Comparison of ENCODE assay signal across 24 cellular contexts in the genomic region with DNA sequence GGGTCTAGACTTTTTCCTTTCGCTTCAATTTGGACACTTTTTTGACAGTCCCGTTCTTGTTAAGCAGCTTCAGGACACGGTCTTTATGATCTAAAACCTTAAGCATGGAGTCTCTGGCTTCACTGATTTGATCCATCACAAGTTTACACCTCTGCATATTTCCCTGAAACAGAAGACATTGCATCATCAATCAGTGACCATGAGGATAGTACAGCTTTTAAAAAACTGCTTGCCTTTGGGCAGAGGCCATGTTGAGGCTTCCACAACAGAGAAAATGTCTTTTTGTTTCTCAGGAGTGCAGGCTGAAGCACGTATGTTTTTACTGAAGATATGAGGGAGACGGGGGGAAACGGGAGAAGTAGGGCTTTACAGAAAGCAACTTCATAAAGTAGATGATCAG.
"Had no signal": no experiment of that assay in that cellular context is flagged by ENCODE, and none has a peak within 500 bp of the region (broad histone marks: within the 10 kb centered on the region; RNA-seq: fewer than 3 reads in every experiment).

No MANE protein-coding gene starts in this region.

- H3K27me3 ChIP-seq: ascending aorta, cardiac muscle cell, ovary, sigmoid colon, suprapubic skin, tibial artery, upper lobe of right lung had no signal

- H3K4me3 Mint-ChIP-seq: activated CD4-positive, alpha-beta memory T cell treated with anti-CD3 and anti-CD28 coated beads for 36 hours; activated CD4-positive, alpha-beta T cell treated with anti-CD3 and anti-CD28 coated beads, Interleukin-2, amount 10 ng/mL, durations not matched to agents 24 days and 14 days; activated naive CD8-positive, alpha-beta T cell; brain; effector memory CD8-positive, alpha-beta T cell; stimulated activated effector memory CD8-positive, alpha-beta T cell treated with anti-CD3 and anti-CD28 coated beads, Interleukin-12 subunit alpha, Interleukin-12 subunit beta, amount 100 ng/mL, for 72 hours; T-helper 2 cell treated with Interferon-gamma antibody and Interleukin-4, amounts not matched to agents 5 μg/mL and 100 μg/mL, for 36 hours had no signal

- H3K4me1 ChIP-seq: ascending aorta, sigmoid colon, suprapubic skin, tibial artery, upper lobe of right lung had no signal

- H3K9me3 ChIP-seq: ascending aorta, ovary, sigmoid colon, suprapubic skin, tibial artery, upper lobe of right lung had no signal

- H3K9me3 Mint-ChIP-seq: activated CD4-positive, alpha-beta memory T cell treated with anti-CD3 and anti-CD28 coated beads for 36 hours; activated CD4-positive, alpha-beta T cell treated with anti-CD3 and anti-CD28 coated beads, Interleukin-2, amount 10 ng/mL, durations not matched to agents 24 days and 14 days; brain; effector memory CD8-positive, alpha-beta T cell; stimulated activated effector memory CD8-positive, alpha-beta T cell treated with anti-CD3 and anti-CD28 coated beads, Interleukin-12 subunit alpha, Interleukin-12 subunit beta, amount 100 ng/mL, for 72 hours; T-helper 2 cell treated with Interferon-gamma antibody and Interleukin-4, amounts not matched to agents 5 μg/mL and 100 μg/mL, for 36 hours had no signal

- H3K27me3 Mint-ChIP-seq: activated CD4-positive, alpha-beta memory T cell treated with anti-CD3 and anti-CD28 coated beads for 36 hours; activated CD4-positive, alpha-beta T cell treated with anti-CD3 and anti-CD28 coated beads, Interleukin-2, amount 10 ng/mL, durations not matched to agents 24 days and 14 days; activated naive CD8-positive, alpha-beta T cell; brain; effector memory CD8-positive, alpha-beta T cell; progenitor cell of endocrine pancreas had no signal

- DNase-seq: activated CD4-positive, alpha-beta memory T cell treated with anti-CD3 and anti-CD28 coated beads for 36 hours; activated CD4-positive, alpha-beta T cell treated with anti-CD3 and anti-CD28 coated beads, Interleukin-2, amount 10 ng/mL, durations not matched to agents 24 days and 14 days; activated gamma-delta T cell; cortex of kidney; effector memory CD8-positive, alpha-beta T cell; foreskin fibroblast; hippocampal formation; left cardiac atrium; left ventricle myocardium superior; ovary; sigmoid colon; small intestine; stimulated activated CD4-positive, alpha-beta T cell treated with anti-CD3 and anti-CD28 coated beads, Interleukin-4, amount 100 ng/mL, for 24 hours; T-helper 1 cell; tibial artery; upper lobe of right lung had no signal

- H3K27ac ChIP-seq: ascending aorta, cardiac muscle cell, ovary, sigmoid colon, suprapubic skin, tibial artery, upper lobe of right lung had no signal

- H3K36me3 ChIP-seq: ovary had no signal

- ATAC-seq: effector memory CD8-positive, alpha-beta T cell; left cardiac atrium; left ventricle myocardium superior; stimulated activated effector memory CD8-positive, alpha-beta T cell treated with anti-CD3 and anti-CD28 coated beads, Interleukin-12 subunit alpha, Interleukin-12 subunit beta, amount 100 ng/mL, for 72 hours; upper lobe of right lung had no signal

- H3K4me1 Mint-ChIP-seq: activated CD4-positive, alpha-beta T cell treated with anti-CD3 and anti-CD28 coated beads, Interleukin-2, amount 10 ng/mL, durations not matched to agents 24 days and 14 days; brain; stimulated activated effector memory CD8-positive, alpha-beta T cell treated with anti-CD3 and anti-CD28 coated beads, Interleukin-12 subunit alpha, Interleukin-12 subunit beta, amount 100 ng/mL, for 72 hours had no signal

- H3K27ac Mint-ChIP-seq: activated CD4-positive, alpha-beta memory T cell treated with anti-CD3 and anti-CD28 coated beads for 36 hours; activated CD4-positive, alpha-beta T cell treated with anti-CD3 and anti-CD28 coated beads, Interleukin-2, amount 10 ng/mL, durations not matched to agents 24 days and 14 days; activated naive CD8-positive, alpha-beta T cell; progenitor cell of endocrine pancreas; T-helper 2 cell treated with Interferon-gamma antibody and Interleukin-4, amounts not matched to agents 5 μg/mL and 100 μg/mL, for 36 hours had no signal

- H3K4me3 ChIP-seq: ascending aorta, cardiac muscle cell, ovary, sigmoid colon, suprapubic skin, tibial artery, upper lobe of right lung had no signal
